Comparison of ENCODE assay signal across 1 cellular context in the genomic region with DNA sequence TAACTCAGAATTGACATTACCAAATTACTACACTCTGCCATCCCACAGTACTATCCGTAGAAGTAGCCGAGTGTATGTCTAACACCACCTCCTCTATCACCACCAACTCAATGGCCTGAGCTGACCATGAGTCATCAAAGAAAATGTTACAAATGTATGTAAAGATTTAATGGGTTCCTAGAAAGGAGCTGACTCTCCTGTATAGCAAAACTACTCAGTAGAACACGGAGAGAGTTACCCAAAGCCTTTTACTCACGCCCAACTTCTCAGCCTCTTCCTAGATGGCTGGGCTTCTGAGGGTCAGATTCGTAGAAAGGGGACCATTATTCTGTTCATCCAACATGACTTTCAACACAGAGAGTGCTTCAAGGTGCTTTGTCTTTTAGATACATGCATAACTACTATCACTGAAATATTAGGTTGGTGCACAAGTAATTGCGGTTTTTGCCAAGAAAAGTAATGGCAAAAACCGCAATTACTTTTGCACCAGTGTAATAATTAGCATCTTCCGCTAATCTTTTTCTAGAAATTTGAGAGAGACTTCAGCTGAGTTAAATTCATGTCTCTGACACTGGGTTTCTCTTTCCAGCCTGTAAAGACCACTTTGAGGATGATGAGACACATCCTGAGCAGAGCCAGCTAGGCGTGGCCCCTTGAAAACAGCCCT.
TF ChIP-seq lines count a peak whose summit lies in the region.

No MANE protein-coding gene starts in this region.

TF ChIP-seq in HepG2, 621 proteins besides CTCF, POLR2A, EP300 and RAD21:
- TF ChIP-seq, protein P1, sequence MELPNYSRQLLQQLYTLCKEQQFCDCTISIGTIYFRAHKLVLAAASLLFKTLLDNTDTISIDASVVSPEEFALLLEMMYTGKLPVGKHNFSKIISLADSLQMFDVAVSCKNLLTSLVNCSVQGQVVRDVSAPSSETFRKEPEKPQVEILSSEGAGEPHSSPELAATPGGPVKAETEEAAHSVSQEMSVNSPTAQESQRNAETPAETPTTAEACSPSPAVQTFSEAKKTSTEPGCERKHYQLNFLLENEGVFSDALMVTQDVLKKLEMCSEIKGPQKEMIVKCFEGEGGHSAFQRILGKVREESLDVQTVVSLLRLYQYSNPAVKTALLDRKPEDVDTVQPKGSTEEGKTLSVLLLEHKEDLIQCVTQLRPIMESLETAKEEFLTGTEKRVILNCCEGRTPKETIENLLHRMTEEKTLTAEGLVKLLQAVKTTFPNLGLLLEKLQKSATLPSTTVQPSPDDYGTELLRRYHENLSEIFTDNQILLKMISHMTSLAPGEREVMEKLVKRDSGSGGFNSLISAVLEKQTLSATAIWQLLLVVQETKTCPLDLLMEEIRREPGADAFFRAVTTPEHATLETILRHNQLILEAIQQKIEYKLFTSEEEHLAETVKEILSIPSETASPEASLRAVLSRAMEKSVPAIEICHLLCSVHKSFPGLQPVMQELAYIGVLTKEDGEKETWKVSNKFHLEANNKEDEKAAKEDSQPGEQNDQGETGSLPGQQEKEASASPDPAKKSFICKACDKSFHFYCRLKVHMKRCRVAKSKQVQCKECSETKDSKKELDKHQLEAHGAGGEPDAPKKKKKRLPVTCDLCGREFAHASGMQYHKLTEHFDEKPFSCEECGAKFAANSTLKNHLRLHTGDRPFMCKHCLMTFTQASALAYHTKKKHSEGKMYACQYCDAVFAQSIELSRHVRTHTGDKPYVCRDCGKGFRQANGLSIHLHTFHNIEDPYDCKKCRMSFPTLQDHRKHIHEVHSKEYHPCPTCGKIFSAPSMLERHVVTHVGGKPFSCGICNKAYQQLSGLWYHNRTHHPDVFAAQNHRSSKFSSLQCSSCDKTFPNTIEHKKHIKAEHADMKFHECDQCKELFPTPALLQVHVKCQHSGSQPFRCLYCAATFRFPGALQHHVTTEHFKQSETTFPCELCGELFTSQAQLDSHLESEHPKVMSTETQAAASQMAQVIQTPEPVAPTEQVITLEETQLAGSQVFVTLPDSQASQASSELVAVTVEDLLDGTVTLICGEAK (IDR thresholded peaks at IDR 0.05) = peak; percentile 68
- TF ChIP-seq, protein P1 (CRISPR knock-in tag; IDR thresholded peaks at IDR 0.05) = no peak
- no peak for TF ChIP-seq ZNF3 (CRISPR knock-in tag; IDR thresholded peaks at IDR 0.05)
